ENCODE assay signal across 10 cellular contexts in the genomic region with DNA sequence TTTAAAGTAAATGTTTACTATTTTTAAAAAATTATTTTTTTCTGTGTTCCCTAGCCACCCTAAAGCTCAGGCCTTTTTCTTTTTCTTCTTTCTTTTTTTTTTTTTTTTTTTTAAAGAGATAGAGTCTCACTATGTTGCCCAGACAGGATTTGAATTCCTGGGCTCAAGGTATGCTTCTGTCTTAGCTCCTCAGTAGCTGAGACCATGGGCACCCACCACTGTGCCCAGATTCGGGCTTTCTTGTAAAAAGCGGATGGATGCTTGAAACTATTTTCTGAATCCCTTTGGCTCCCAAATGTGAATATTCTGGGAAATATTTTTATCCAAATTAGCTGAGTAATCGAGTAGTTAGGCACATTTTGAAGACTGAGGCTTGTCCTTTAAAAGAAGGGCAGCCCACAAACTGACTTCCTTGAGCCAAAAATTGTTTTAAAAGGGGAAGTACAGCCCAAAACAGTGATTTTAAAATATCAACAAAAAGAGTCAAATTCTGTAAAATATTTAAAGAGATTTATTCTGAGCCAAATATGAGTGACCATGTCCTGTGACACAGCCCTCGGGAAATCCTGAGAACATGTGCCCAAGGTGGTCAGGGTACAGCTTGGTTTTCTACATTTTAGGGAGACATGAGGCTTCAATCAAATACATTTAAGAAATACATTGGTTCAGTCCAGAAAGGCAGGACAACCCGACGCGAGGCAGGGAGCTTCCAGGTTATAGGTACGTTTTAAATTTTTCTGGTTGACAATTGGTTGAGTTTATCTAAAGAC. TPM values are rescaled to one million over a fixed set of nuclear protein-coding genes. Genes with fewer than 3 reads are reported as not detected.
DNase-seq lines count a peak whose midpoint lies in the region; ATAC-seq, FAIRE-seq and TF ChIP-seq lines count a peak whose summit lies in the region.
"Had no signal": no experiment of that assay in that cellular context is flagged by ENCODE, and none has a peak within 500 bp of the region (broad histone marks: within the 10 kb centered on the region; RNA-seq: fewer than 3 reads in every experiment).

No MANE protein-coding gene starts in this region.

- H3K9me3 ChIP-seq in CD8-positive, alpha-beta T cell (ENCODE audit: low read length), result no peaks in the 10 kb centered on the region
- H3K9me3 ChIP-seq in OCI-LY1 (ENCODE audit: low read length) (no peaks in the 10 kb centered on the region), endothelial cell of umbilical vein (replicated peaks; ENCODE audit: control insufficient read depth, insufficient read depth, low read length) (no peaks in the 10 kb centered on the region), pancreas (no peaks in the 10 kb centered on the region)

- H2AFZ ChIP-seq in OCI-LY1 (ENCODE audit: low read length) (no peak overlapping the region), endothelial cell of umbilical vein (ENCODE audit: low read depth, low read length) (peak overlapping the region; percentile 96)

- peak overlapping the region; percentile 62 for H3K4me2 ChIP-seq in OCI-LY1 (ENCODE audit: low read length)
- H3K4me2 ChIP-seq in endothelial cell of umbilical vein (ENCODE audit: insufficient read depth, low read length), result peak overlapping the region; percentile 94

- TF ChIP-seq POLR2A in endothelial cell of umbilical vein (IDR thresholded peaks at IDR 0.05; ENCODE audit: low read depth, low read length), result no peak

- no peaks in the 10 kb centered on the region for H4K20me1 ChIP-seq in OCI-LY1 (ENCODE audit: insufficient read depth, low read length)
- no peaks in the 10 kb centered on the region for H4K20me1 ChIP-seq in endothelial cell of umbilical vein (replicated peaks; ENCODE audit: control insufficient read depth, extremely low read depth, insufficient read depth, low read length)

- peaks cover 37% of the 10 kb centered on the region for H3K4me1 ChIP-seq in CD8-positive, alpha-beta T cell (ENCODE audit: insufficient read depth, low read length)
- H3K4me1 ChIP-seq in OCI-LY1 (ENCODE audit: insufficient read depth, low read length, severe bottlenecking), result peaks cover 46% of the 10 kb centered on the region
- peaks cover 24% of the 10 kb centered on the region for H3K4me1 ChIP-seq in endothelial cell of umbilical vein (ENCODE audit: control insufficient read depth, extremely low read depth, insufficient read depth, low read length)
- peaks cover 3 to 28% (median 12%) of the 10 kb centered on the region in 3 donors for H3K4me1 ChIP-seq in pancreas

- H3K9me3 Mint-ChIP-seq in CD8-positive, alpha-beta T cell, result no peaks in the 10 kb centered on the region

- H3K27me3 ChIP-seq in CD8-positive, alpha-beta T cell (ENCODE audit: insufficient read depth, low read length), result no peaks in the 10 kb centered on the region
- H3K27me3 ChIP-seq in OCI-LY1 (ENCODE audit: insufficient read depth, low read length) (no peaks in the 10 kb centered on the region), endothelial cell of umbilical vein (ENCODE audit: control insufficient read depth in 2 of 2, insufficient read depth in 2 of 2, low read length in 2 of 2) (no peaks in the 10 kb centered on the region), pancreas (no peaks in the 10 kb centered on the region)

- WGBS in pancreas, 2 donors, result 21 to 22% methylated on average over 8 of the region's 8 CpGs

- H3K9me2 ChIP-seq in OCI-LY1 (ENCODE audit: low read depth, low read length), result no peaks in the 10 kb centered on the region

- in situ Hi-C loops in GM13976 (cut with MboI; ENCODE audit: low sequenced_read_pairs, unreplicated experiment), result no loop called here

- CTCF ChIA-PET in CD8-positive, alpha-beta T cell (lab: Charles Lee), result no interaction called here
- CTCF ChIA-PET in endothelial cell of umbilical vein (lab: Charles Lee), result interaction anchor here (0.8 to 3.6 kb wide), 5 partner anchors 62 to 159 kb away, joined by 3 to 17 read pairs (median 3); no protein-coding TSS in a partner anchor

- H3K27ac Mint-ChIP-seq in CD8-positive, alpha-beta T cell, result peak overlapping the region; percentile 77

- H3K27me3 Mint-ChIP-seq in CD8-positive, alpha-beta T cell (ENCODE audit: low read depth), result no peaks in the 10 kb centered on the region

- no peak overlapping the region for H3K27ac ChIP-seq in CD8-positive, alpha-beta T cell (ENCODE audit: low read depth, low read length)
- H3K27ac ChIP-seq in OCI-LY1 (ENCODE audit: low read depth, low read length, poor library complexity, severe bottlenecking) (peak overlapping the region; percentile 99), endothelial cell of umbilical vein (ENCODE audit: insufficient read depth, low read depth, low read length) (peak overlapping the region; percentile 65), pancreas (peak overlapping the region; percentile 51 to 87 (median 77))

- H3K36me3 ChIP-seq in CD8-positive, alpha-beta T cell (ENCODE audit: insufficient read depth, low read length), result no peaks in the 10 kb centered on the region
- H3K36me3 ChIP-seq in OCI-LY1 (ENCODE audit: insufficient read depth, low read length) (peaks cover 21% of the 10 kb centered on the region), endothelial cell of umbilical vein (ENCODE audit: control insufficient read depth in 2 of 2, extremely low read depth in 1 of 2, insufficient read depth in 2 of 2, low read length in 2 of 2) (no peaks in the 10 kb centered on the region), pancreas (no peaks in the 10 kb centered on the region)

- H3K36me3 Mint-ChIP-seq in CD8-positive, alpha-beta T cell, result no peaks in the 10 kb centered on the region

- no peak for TF ChIP-seq CTCF in CD8-positive, alpha-beta T cell (IDR thresholded peaks at IDR 0.05)
- TF ChIP-seq CTCF in OCI-LY1 (IDR thresholded peaks at IDR 0.05; ENCODE audit: low read length), result no peak
- TF ChIP-seq CTCF in endothelial cell of umbilical vein (IDR thresholded peaks at IDR 0.05; ENCODE audit: extremely low read depth in 1 of 2, insufficient read depth in 1 of 2, low read depth in 1 of 2, low read length in 2 of 2), result no peak
- no peak for TF ChIP-seq CTCF in pancreas (IDR thresholded peaks at IDR 0.05)
- TF ChIP-seq CTCF in GM13976 (IDR thresholded peaks at IDR 0.05; ENCODE audit: borderline replicate concordance, control extremely low read depth, extremely low read depth, insufficient read depth, missing control alignments), result no peak

- DNase-seq in CD8-positive, alpha-beta T cell, result no peak
- DNase-seq in endothelial cell of umbilical vein (ENCODE audit: low read depth, low spot score) (peak; percentile 12), pancreas (no peak), HT-29 (ENCODE audit: low spot score) (no peak), SKM-1 (lab: John Stamatoyannopoulos, UW; ENCODE audit: unreplicated experiment) (no peak), GM13976 (ENCODE audit: low spot score) (no peak), NCI-H187 treated with DMSO at 0.1 percent for 48 hours (lab: John Stamatoyannopoulos, UW) (no peak)

- H3F3A ChIP-seq in OCI-LY1 (ENCODE audit: insufficient read depth, low read length), result 0 out of 2 replicates have a peak, but pooled peaks cover 9% of the 10 kb centered on the region

- dilution Hi-C loops in endothelial cell of umbilical vein (cut with MboI; ENCODE audit: extremely low pct_ligation_motif_present, low sequenced_read_pairs), result no loop called here

- intact Hi-C loops in CD8-positive, alpha-beta T cell (cut with DNase I, micrococcal nuclease), result loop anchor here in 1 of 2 experiments (1.0 kb wide), 1 partner anchor 103 kb away; a partner anchor contains a TSS
- intact Hi-C loops in endothelial cell of umbilical vein (cut with micrococcal nuclease) (loop anchor here (2.0 kb wide), 1 partner anchor 103 kb away; a partner anchor contains a TSS), pancreas (cut with DNase I) (no loop called here)

- H3K79me2 ChIP-seq in OCI-LY1 (ENCODE audit: insufficient read depth, low read length) (peaks cover 36% of the 10 kb centered on the region), endothelial cell of umbilical vein (ENCODE audit: control insufficient read depth, insufficient read depth, low read length) (no peaks in the 10 kb centered on the region)

- ATAC-seq in CD8-positive, alpha-beta T cell, result no peak
- ATAC-seq in pancreas, result no peak

- H3K9ac ChIP-seq in OCI-LY1 (ENCODE audit: low read length) (peak overlapping the region; percentile 65), endothelial cell of umbilical vein (replicated peaks; ENCODE audit: extremely low read depth, insufficient read depth, low read length) (no peak overlapping the region)

- peak overlapping the region; percentile 82 for H3K4me3 Mint-ChIP-seq in CD8-positive, alpha-beta T cell

- H3K9me1 ChIP-seq in endothelial cell of umbilical vein (replicated peaks; ENCODE audit: control insufficient read depth, extremely low read depth, insufficient read depth, low read length), result no peaks in the 10 kb centered on the region

- H3K4me3 ChIP-seq in CD8-positive, alpha-beta T cell (ENCODE audit: low read depth, low read length), result peak overlapping the region; percentile 40
- peak overlapping the region; percentile 53 for H3K4me3 ChIP-seq in OCI-LY1 (ENCODE audit: low read depth, low read length, poor library complexity, severe bottlenecking)
- no peak overlapping the region for H3K4me3 ChIP-seq in endothelial cell of umbilical vein (replicated peaks in 1 of 3; ENCODE audit: insufficient read depth in 1 of 3, low read depth in 1 of 3, low read length in 3 of 3)
- peak overlapping the region in 3 of 4 donors; percentile 56 to 69 (median 58) for H3K4me3 ChIP-seq in pancreas

- peaks cover 45% of the 10 kb centered on the region for H3K4me1 Mint-ChIP-seq in CD8-positive, alpha-beta T cell (ENCODE audit: low read depth)

- no TSS peak for BruUV-seq in endothelial cell of umbilical vein (replicated peaks; lab: Mats Ljungman, UMichigan)

- FAIRE-seq in endothelial cell of umbilical vein (lab: Jason Lieb, UNC) (peak; percentile 50), pancreas (lab: Jason Lieb, UNC) (no peak)
- FAIRE-seq: TTC549 had no signal

- POLR2A ChIA-PET in CD8-positive, alpha-beta T cell (lab: Charles Lee), result interaction anchor here (0.7 to 1.4 kb wide), 4 partner anchors 9 to 363 kb away, joined by 3 to 5 read pairs (median 3); no protein-coding TSS in a partner anchor
- POLR2A ChIA-PET in endothelial cell of umbilical vein (lab: Charles Lee), result no interaction called here

TF ChIP-seq in endothelial cell of umbilical vein, 7 proteins besides CTCF, POLR2A, EP300 and RAD21 (continues in another document):
- TF ChIP-seq FOS (IDR thresholded peaks at IDR 0.05; ENCODE audit: borderline replicate concordance, insufficient read depth, low read length), result no peak
- TF ChIP-seq GATA2 (IDR thresholded peaks at IDR 0.05; ENCODE audit: insufficient read depth, insufficient read length, low read depth, low read length), result no peak

RNA-seq across cellular contexts. Expression of a gene that starts 28.8 kb away (rescaled TPM):
- total RNA-seq in CD8-positive, alpha-beta T cell, result not detected
- total RNA-seq in endothelial cell of umbilical vein (not detected in 2 replicates), pancreas (not detected)
- polyA plus RNA-seq in endothelial cell of umbilical vein (not detected in 2 replicates), pancreas (not detected)
- not detected in 2 replicates for polyA plus RNA-seq in endothelial cell of umbilical vein (2011; cell fraction: cytosol; rRNA removed)
- polyA plus RNA-seq in endothelial cell of umbilical vein (2011; cell fraction: nucleus; rRNA removed), result not detected in 2 replicates
- polyA plus RNA-seq in endothelial cell of umbilical vein (2012), result not detected in 2 replicates
- not detected in 2 replicates for polyA minus RNA-seq in endothelial cell of umbilical vein
- not detected for polyA minus RNA-seq in endothelial cell of umbilical vein (2011; cell fraction: cytosol; rRNA and poly(A)+ RNA removed)
- not detected in 2 replicates for polyA minus RNA-seq in endothelial cell of umbilical vein (2011; cell fraction: nucleus; rRNA and poly(A)+ RNA removed)
- not detected in 2 replicates for total RNA-seq in HT-29 (2014; rRNA removed; shearing (Covaris generic))
- total RNA-seq: occipital lobe had no signal

Comparison
In these comparisons a context has a peak if more than half of its experiments do, and no peak if none do; other contexts are left out.
1. H3K4me3 ChIP-seq: peak in CD8-positive, alpha-beta T cell (single experiment), OCI-LY1 (single experiment) and pancreas (3 of 4); none in endothelial cell of umbilical vein (0 of 3).